Comparison of ENCODE assay signal across 8 cellular contexts in genomic region chr19:13154911-13155471, GRCh38. TPM values are rescaled to one million over a fixed set of nuclear protein-coding genes. Genes with fewer than 3 reads are reported as not detected.
DNase-seq lines count a peak whose midpoint lies in the region; ATAC-seq and TF ChIP-seq lines count a peak whose summit lies in the region.

No MANE protein-coding gene starts in this region.

- ATAC-seq in GM18858 (IDR thresholded peaks at IDR 0.05; ENCODE audit: unreplicated experiment) = no peak

- no peak for TF ChIP-seq POLR2A in lower leg skin (IDR thresholded peaks at IDR 0.05)

- peak; percentile 79 for DNase-seq in NCI-H146 (lab: John Stamatoyannopoulos, UW)
- DNase-seq in activated CD4-positive, alpha-beta T cell treated with anti-CD3 and anti-CD28 coated beads for 4 hours = peak; percentile 73 to 78
- peak; percentile 88 for DNase-seq in coronary artery (ENCODE audit: low spot score)
- DNase-seq in lower leg skin (ENCODE audit: low spot score in 2 of 2) = peak; percentile 80 to 97
- DNase-seq in stimulated activated CD8-positive, alpha-beta memory T cell treated with anti-CD3 and anti-CD28 coated beads, Interleukin-12 subunit alpha, Interleukin-12 subunit beta, amount 100 ng/mL, for 1 hour (ENCODE audit: low read depth) = peak; percentile 67
- DNase-seq in GM19240 (ENCODE audit: insufficient read length, low spot score) = no peak

- intact Hi-C loops in lower leg skin (cut with DNase I; ENCODE audit: low total_unique reads) = loop anchor here (10.0 kb wide), 1 partner anchor 700 kb away; no protein-coding TSS in a partner anchor

- TF ChIP-seq CTCF in GM12872 (IDR thresholded peaks at IDR 0.05; ENCODE audit: insufficient read depth, low read depth, low read length) (peak; percentile 60), coronary artery (IDR thresholded peaks at IDR 0.05) (no peak), lower leg skin (IDR thresholded peaks at IDR 0.05) (no peak)

- peak overlapping the region; percentile 93 for H3K4me3 ChIP-seq in coronary artery
- peak overlapping the region; percentile 91 for H3K4me3 ChIP-seq in lower leg skin (ENCODE audit: low read depth, poor library complexity, severe bottlenecking)

- 3 to 7% methylated on average over 21 to 24 of the region's 24 CpGs for WGBS in lower leg skin, 2 donors

- peak overlapping the region; percentile 98 to 100 for H3K27ac ChIP-seq in coronary artery

RNA-seq across cellular contexts. Expression of gene IER2, which starts 4.8 kb away (rescaled TPM):
- total RNA-seq in lower leg skin = 100 to 1,000 TPM; 118 to 146 (median 130) TPM

RNA-seq across cellular contexts. Expression of gene STX10, which starts 4.8 kb away (rescaled TPM):
- total RNA-seq in lower leg skin = 100 to 1,000 TPM in 1 of 4 donors, 10 to 100 TPM in 3; 67.8 to 110 (median 78.0) TPM

RNA-seq across cellular contexts. Expression of gene NACC1, which starts 36.9 kb away (rescaled TPM):
- total RNA-seq in lower leg skin = 10 to 100 TPM; 21.4 to 46.1 (median 39.8) TPM

RNA-seq across cellular contexts. Expression of gene TRMT1, which starts 38.5 kb away (rescaled TPM):
- total RNA-seq in lower leg skin = 10 to 100 TPM; 17.7 to 60.4 (median 32.7) TPM

RNA-seq across cellular contexts. Expression of gene LYL1, which starts 52.3 kb away (rescaled TPM):
- 1 to 10 TPM; 4.9 to 8.3 (median 7.0) TPM for total RNA-seq in lower leg skin
